1 cellular context compared by ENCODE assay signal in genomic region chr5:150449491-150450339, GRCh38.
TF ChIP-seq lines count a peak whose summit lies in the region.

Gene RPS14, minus strand, starts transcription at chr5:150449739. Its CDS starts 2,006 bp downstream, at chr5:150447733.

TF ChIP-seq in GM23338, 12 proteins besides CTCF, POLR2A, EP300 and RAD21 (continued from another document):
- TF ChIP-seq, protein P1, sequence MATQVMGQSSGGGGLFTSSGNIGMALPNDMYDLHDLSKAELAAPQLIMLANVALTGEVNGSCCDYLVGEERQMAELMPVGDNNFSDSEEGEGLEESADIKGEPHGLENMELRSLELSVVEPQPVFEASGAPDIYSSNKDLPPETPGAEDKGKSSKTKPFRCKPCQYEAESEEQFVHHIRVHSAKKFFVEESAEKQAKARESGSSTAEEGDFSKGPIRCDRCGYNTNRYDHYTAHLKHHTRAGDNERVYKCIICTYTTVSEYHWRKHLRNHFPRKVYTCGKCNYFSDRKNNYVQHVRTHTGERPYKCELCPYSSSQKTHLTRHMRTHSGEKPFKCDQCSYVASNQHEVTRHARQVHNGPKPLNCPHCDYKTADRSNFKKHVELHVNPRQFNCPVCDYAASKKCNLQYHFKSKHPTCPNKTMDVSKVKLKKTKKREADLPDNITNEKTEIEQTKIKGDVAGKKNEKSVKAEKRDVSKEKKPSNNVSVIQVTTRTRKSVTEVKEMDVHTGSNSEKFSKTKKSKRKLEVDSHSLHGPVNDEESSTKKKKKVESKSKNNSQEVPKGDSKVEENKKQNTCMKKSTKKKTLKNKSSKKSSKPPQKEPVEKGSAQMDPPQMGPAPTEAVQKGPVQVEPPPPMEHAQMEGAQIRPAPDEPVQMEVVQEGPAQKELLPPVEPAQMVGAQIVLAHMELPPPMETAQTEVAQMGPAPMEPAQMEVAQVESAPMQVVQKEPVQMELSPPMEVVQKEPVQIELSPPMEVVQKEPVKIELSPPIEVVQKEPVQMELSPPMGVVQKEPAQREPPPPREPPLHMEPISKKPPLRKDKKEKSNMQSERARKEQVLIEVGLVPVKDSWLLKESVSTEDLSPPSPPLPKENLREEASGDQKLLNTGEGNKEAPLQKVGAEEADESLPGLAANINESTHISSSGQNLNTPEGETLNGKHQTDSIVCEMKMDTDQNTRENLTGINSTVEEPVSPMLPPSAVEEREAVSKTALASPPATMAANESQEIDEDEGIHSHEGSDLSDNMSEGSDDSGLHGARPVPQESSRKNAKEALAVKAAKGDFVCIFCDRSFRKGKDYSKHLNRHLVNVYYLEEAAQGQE (IDR thresholded peaks at IDR 0.05; ENCODE audit: unreplicated experiment): peak; percentile 8
- no peak for TF ChIP-seq EZH2 (IDR thresholded peaks at IDR 0.05; ENCODE audit: low read depth, unreplicated experiment)
- TF ChIP-seq EZH2phosphoT487 (IDR thresholded peaks at IDR 0.05; ENCODE audit: unreplicated experiment): no peak
- TF ChIP-seq, protein P2, sequence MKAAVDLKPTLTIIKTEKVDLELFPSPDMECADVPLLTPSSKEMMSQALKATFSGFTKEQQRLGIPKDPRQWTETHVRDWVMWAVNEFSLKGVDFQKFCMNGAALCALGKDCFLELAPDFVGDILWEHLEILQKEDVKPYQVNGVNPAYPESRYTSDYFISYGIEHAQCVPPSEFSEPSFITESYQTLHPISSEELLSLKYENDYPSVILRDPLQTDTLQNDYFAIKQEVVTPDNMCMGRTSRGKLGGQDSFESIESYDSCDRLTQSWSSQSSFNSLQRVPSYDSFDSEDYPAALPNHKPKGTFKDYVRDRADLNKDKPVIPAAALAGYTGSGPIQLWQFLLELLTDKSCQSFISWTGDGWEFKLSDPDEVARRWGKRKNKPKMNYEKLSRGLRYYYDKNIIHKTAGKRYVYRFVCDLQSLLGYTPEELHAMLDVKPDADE (IDR thresholded peaks at IDR 0.05): peak; percentile 85
- TF ChIP-seq ZNF331 (CRISPR knock-in tag; IDR thresholded peaks at IDR 0.05; ENCODE audit: low read depth): peak; percentile 22; the same call in 1 of the 2 replicates
- peak; percentile 77 for TF ChIP-seq CREB1 (CRISPR knock-in tag; IDR thresholded peaks at IDR 0.05; ENCODE audit: low read depth)
- TF ChIP-seq JUNB (IDR thresholded peaks at IDR 0.05; ENCODE audit: unreplicated experiment): no peak
- TF ChIP-seq ZNF114 (CRISPR knock-in tag; IDR thresholded peaks at IDR 0.05): no peak; the same call in 1 of the 2 replicates
